Comparison of ENCODE assay signal across 8 cellular contexts in the genomic region with DNA sequence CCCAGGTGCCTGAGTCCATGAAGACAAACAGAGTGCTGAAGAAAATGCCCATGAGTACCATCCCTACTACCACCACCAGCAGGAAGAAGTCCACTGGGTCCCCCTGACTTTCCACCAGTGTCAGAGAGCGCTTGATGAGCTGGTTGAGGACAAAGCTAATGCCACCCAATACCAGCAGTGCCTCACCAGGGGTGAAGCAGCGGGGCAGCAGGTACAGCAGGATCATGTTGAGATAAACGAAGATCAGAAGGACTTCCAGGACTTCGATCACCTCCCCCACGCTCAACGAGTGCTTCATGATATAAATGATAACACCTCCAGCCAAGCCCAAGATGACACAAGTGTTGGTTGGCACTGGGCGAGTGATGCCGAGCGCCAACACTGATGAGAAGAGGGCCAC. TPM values are rescaled to one million over a fixed set of nuclear protein-coding genes. Genes with fewer than 3 reads are reported as not detected.
DNase-seq lines count a peak whose midpoint lies in the region; ATAC-seq, FAIRE-seq and TF ChIP-seq lines count a peak whose summit lies in the region.

No MANE protein-coding gene starts in this region.

- peak overlapping the region; percentile 93 for H3K27ac ChIP-seq in keratinocyte (ENCODE audit: control insufficient read depth, insufficient read depth, low read length)
- peak overlapping the region; percentile 99 for H3K27ac ChIP-seq in subcutaneous abdominal adipose tissue (ENCODE audit: low read depth, low read length)

- H3K36me3 ChIP-seq in keratinocyte (ENCODE audit: control insufficient read depth in 2 of 2, extremely low read depth in 1 of 2, insufficient read depth in 2 of 2, low read length in 2 of 2): peaks cover 3 to 5% of the 10 kb centered on the region in 2 experiments
- H3K36me3 ChIP-seq in subcutaneous abdominal adipose tissue (ENCODE audit: control insufficient read depth in 5 of 5, insufficient read depth in 5 of 5, low read length in 5 of 5): peaks cover 0 to 17% (median 6%) of the 10 kb centered on the region in 5 donors

- no peaks in the 10 kb centered on the region for H3K9me3 Mint-ChIP-seq in T-helper 1 cell treated with Interleukin-12 subunit alpha and Interleukin-12 subunit beta and Interleukin-4 antibody, amounts not matched to agents 30 μg/mL and 1 μg/mL, for 36 hours
- H3K9me3 Mint-ChIP-seq in activated naive CD8-positive, alpha-beta T cell treated with anti-CD3 and anti-CD28 coated beads, Interleukin-2, amount 10 ng/mL, durations not matched to agents 7 days and 5 days: no peaks in the 10 kb centered on the region

- H3K9me3 ChIP-seq in keratinocyte (ENCODE audit: control insufficient read depth, low read depth, low read length) (no peaks in the 10 kb centered on the region), subcutaneous abdominal adipose tissue (ENCODE audit: control insufficient read depth in 5 of 5, low read length in 5 of 5) (no peaks in the 10 kb centered on the region)

- peak overlapping the region; percentile 100 for H3K4me3 Mint-ChIP-seq in T-helper 1 cell treated with Interleukin-12 subunit alpha and Interleukin-12 subunit beta and Interleukin-4 antibody, amounts not matched to agents 30 μg/mL and 1 μg/mL, for 36 hours
- peak overlapping the region; percentile 99 for H3K4me3 Mint-ChIP-seq in activated naive CD8-positive, alpha-beta T cell treated with anti-CD3 and anti-CD28 coated beads, Interleukin-2, amount 10 ng/mL, durations not matched to agents 7 days and 5 days

- peaks cover 32% of the 10 kb centered on the region for H3K79me2 ChIP-seq in keratinocyte (ENCODE audit: control insufficient read depth, insufficient read depth, low read length)

- H3K4me3 ChIP-seq in keratinocyte (ENCODE audit: control insufficient read depth in 2 of 3, extremely low read depth in 1 of 3, insufficient read depth in 2 of 3, low read depth in 1 of 3, low read length in 3 of 3) (peak overlapping the region; percentile 86 to 97 (median 95)), subcutaneous abdominal adipose tissue (ENCODE audit: low read depth in 1 of 5, low read length in 5 of 5) (peak overlapping the region; percentile 72 to 94 (median 92))

- POLR2A ChIA-PET in activated naive CD8-positive, alpha-beta T cell treated with anti-CD3 and anti-CD28 coated beads, Interleukin-2, amount 10 ng/mL, durations not matched to agents 7 days and 5 days (lab: Charles Lee): interaction anchor here (0.6 to 1.2 kb wide), 3 partner anchors 10 to 117 kb away, joined by 3 to 4 read pairs (median 3); a partner anchor contains a TSS

- TF ChIP-seq CTCF in keratinocyte (optimal IDR thresholded peaks at IDR 0.05 in 1 of 3, IDR thresholded peaks at IDR 0.05 in 1 of 3, conservative IDR thresholded peaks at IDR 0.05 in 1 of 3; ENCODE audit: extremely low read depth in 1 of 3, insufficient read depth in 2 of 3, low read length in 3 of 3): no peak

- H4K20me1 ChIP-seq in keratinocyte (ENCODE audit: control insufficient read depth, extremely low read depth, insufficient read depth, low read length): no peaks in the 10 kb centered on the region

- peaks cover 20% of the 10 kb centered on the region for H3K4me1 Mint-ChIP-seq in T-helper 1 cell treated with Interleukin-12 subunit alpha and Interleukin-12 subunit beta and Interleukin-4 antibody, amounts not matched to agents 30 μg/mL and 1 μg/mL, for 36 hours (ENCODE audit: low read depth)
- peaks cover 19% of the 10 kb centered on the region for H3K4me1 Mint-ChIP-seq in activated naive CD8-positive, alpha-beta T cell treated with anti-CD3 and anti-CD28 coated beads, Interleukin-2, amount 10 ng/mL, durations not matched to agents 7 days and 5 days

- H3K4me1 ChIP-seq in keratinocyte (ENCODE audit: control insufficient read depth, extremely low read depth, insufficient read depth, low read length): peaks cover 9% of the 10 kb centered on the region
- peaks cover 15 to 53% (median 42%) of the 10 kb centered on the region in 5 donors for H3K4me1 ChIP-seq in subcutaneous abdominal adipose tissue (ENCODE audit: control insufficient read depth in 5 of 5, insufficient read depth in 5 of 5, low read length in 5 of 5)

- peak overlapping the region; percentile 96 for H3K4me2 ChIP-seq in keratinocyte (ENCODE audit: control insufficient read depth, extremely low read depth, insufficient read depth, low read depth, low read length)

- no peak for ATAC-seq in activated naive CD8-positive, alpha-beta T cell treated with anti-CD3 and anti-CD28 coated beads, Interleukin-2, amount 10 ng/mL, durations not matched to agents 7 days and 5 days (ENCODE audit: low read depth)
- no peak for ATAC-seq in HG03439 (IDR thresholded peaks at IDR 0.05; ENCODE audit: unreplicated experiment)
- ATAC-seq in GM21367 (IDR thresholded peaks at IDR 0.05; ENCODE audit: unreplicated experiment): no peak
- ATAC-seq in HG02840 (IDR thresholded peaks at IDR 0.05; ENCODE audit: low FRiP score, unreplicated experiment): no peak

- peaks cover 14% of the 10 kb centered on the region for H3K36me3 Mint-ChIP-seq in T-helper 1 cell treated with Interleukin-12 subunit alpha and Interleukin-12 subunit beta and Interleukin-4 antibody, amounts not matched to agents 30 μg/mL and 1 μg/mL, for 36 hours (ENCODE audit: low read depth)
- peaks cover 4% of the 10 kb centered on the region for H3K36me3 Mint-ChIP-seq in activated naive CD8-positive, alpha-beta T cell treated with anti-CD3 and anti-CD28 coated beads, Interleukin-2, amount 10 ng/mL, durations not matched to agents 7 days and 5 days

- H3K27me3 Mint-ChIP-seq in T-helper 1 cell treated with Interleukin-12 subunit alpha and Interleukin-12 subunit beta and Interleukin-4 antibody, amounts not matched to agents 30 μg/mL and 1 μg/mL, for 36 hours (ENCODE audit: low read depth): no peaks in the 10 kb centered on the region
- H3K27me3 Mint-ChIP-seq in activated naive CD8-positive, alpha-beta T cell treated with anti-CD3 and anti-CD28 coated beads, Interleukin-2, amount 10 ng/mL, durations not matched to agents 7 days and 5 days: no peaks in the 10 kb centered on the region

- H2AFZ ChIP-seq in keratinocyte (ENCODE audit: control insufficient read depth, low read length): peak overlapping the region; percentile 95

- H3K27me3 ChIP-seq in keratinocyte (ENCODE audit: control insufficient read depth, extremely low read depth, insufficient read depth, low read length): no peaks in the 10 kb centered on the region
- no peaks in the 10 kb centered on the region for H3K27me3 ChIP-seq in subcutaneous abdominal adipose tissue (ENCODE audit: control insufficient read depth in 5 of 5, insufficient read depth in 4 of 5, low read length in 5 of 5)

- H3K27ac Mint-ChIP-seq in T-helper 1 cell treated with Interleukin-12 subunit alpha and Interleukin-12 subunit beta and Interleukin-4 antibody, amounts not matched to agents 30 μg/mL and 1 μg/mL, for 36 hours: peak overlapping the region; percentile 99
- peak overlapping the region; percentile 97 for H3K27ac Mint-ChIP-seq in activated naive CD8-positive, alpha-beta T cell treated with anti-CD3 and anti-CD28 coated beads, Interleukin-2, amount 10 ng/mL, durations not matched to agents 7 days and 5 days

- DNase-seq in T-helper 1 cell: no peak
- DNase-seq in activated naive CD8-positive, alpha-beta T cell treated with anti-CD3 and anti-CD28 coated beads, Interleukin-2, amount 10 ng/mL, durations not matched to agents 7 days and 5 days: no peak
- no peak for DNase-seq in keratinocyte (ENCODE audit: low read depth, low spot score)

- dilution Hi-C loops in keratinocyte (cut with MboI; ENCODE audit: extremely low pct_ligation_motif_present, low sequenced_read_pairs): no loop called here

- no peak for FAIRE-seq in keratinocyte (lab: Jason Lieb, UNC)

- H3K9me1 ChIP-seq in keratinocyte (ENCODE audit: control insufficient read depth, extremely low read depth, insufficient read depth, low read length): no peaks in the 10 kb centered on the region

- H3K9ac ChIP-seq in keratinocyte (ENCODE audit: control insufficient read depth, extremely low read depth, insufficient read depth, low read length) (peak overlapping the region; percentile 96), subcutaneous abdominal adipose tissue (ENCODE audit: low read length in 5 of 5) (peak overlapping the region in 3 of 5 donors; percentile 86 to 99 (median 91))

RNA-seq across cellular contexts. Expression of a gene that starts 0.9 kb away (rescaled TPM):
- total RNA-seq in activated naive CD8-positive, alpha-beta T cell treated with anti-CD3 and anti-CD28 coated beads, Interleukin-2, amount 10 ng/mL, durations not matched to agents 7 days and 5 days: 1 to 10 TPM; 9.4 to 9.5 TPM
- polyA plus RNA-seq in keratinocyte: 21.8 to 33.5 TPM (median 27.1 TPM) in 3 replicates
- 3.1 TPM for polyA plus RNA-seq in keratinocyte (2011; ENCODE audit: low read depth)
- polyA plus RNA-seq in keratinocyte (2011; cell fraction: cytosol; rRNA removed): 12.1 and 12.4 TPM in 2 replicates
- polyA plus RNA-seq in keratinocyte (2011; cell fraction: nucleus; rRNA removed): 38.8 and 40.3 TPM in 2 replicates
- polyA plus RNA-seq in keratinocyte (2012; ENCODE audit: low replicate concordance): 13.1 and 23.2 TPM in 2 replicates
- 40.4 to 52.8 TPM (median 50.8 TPM) in 3 replicates for polyA minus RNA-seq in keratinocyte
- polyA minus RNA-seq in keratinocyte (2011; cell fraction: cytosol; rRNA and poly(A)+ RNA removed): 24.6 TPM
- polyA minus RNA-seq in keratinocyte (2011; cell fraction: nucleus; rRNA and poly(A)+ RNA removed): 30.9 and 33.5 TPM in 2 replicates

RNA-seq across cellular contexts. Expression of a gene that starts 1.0 kb away (rescaled TPM):
- total RNA-seq in activated naive CD8-positive, alpha-beta T cell treated with anti-CD3 and anti-CD28 coated beads, Interleukin-2, amount 10 ng/mL, durations not matched to agents 7 days and 5 days: 10 to 100 TPM; 64.2 to 65.3 TPM
- 25.6 to 56.3 TPM (median 31.1 TPM) in 3 replicates for polyA plus RNA-seq in keratinocyte
- 19.4 TPM for polyA plus RNA-seq in keratinocyte (2011; ENCODE audit: low read depth)
- polyA plus RNA-seq in keratinocyte (2011; cell fraction: cytosol; rRNA removed): 26.2 and 29.1 TPM in 2 replicates
- polyA plus RNA-seq in keratinocyte (2011; cell fraction: nucleus; rRNA removed): 67.0 and 73.7 TPM in 2 replicates
- 15.6 and 37.3 TPM in 2 replicates for polyA plus RNA-seq in keratinocyte (2012; ENCODE audit: low replicate concordance)
- 92.5 to 239 TPM (median 127 TPM) in 3 replicates for polyA minus RNA-seq in keratinocyte
- 62.2 TPM for polyA minus RNA-seq in keratinocyte (2011; cell fraction: cytosol; rRNA and poly(A)+ RNA removed)
- polyA minus RNA-seq in keratinocyte (2011; cell fraction: nucleus; rRNA and poly(A)+ RNA removed): 88.4 and 120 TPM in 2 replicates

RNA-seq across cellular contexts. Expression of a gene that starts 25.8 kb away (rescaled TPM):
- 1 to 10 TPM; 1.4 to 1.6 TPM for total RNA-seq in activated naive CD8-positive, alpha-beta T cell treated with anti-CD3 and anti-CD28 coated beads, Interleukin-2, amount 10 ng/mL, durations not matched to agents 7 days and 5 days
- polyA plus RNA-seq in keratinocyte: 4.6 to 5.2 TPM (median 4.7 TPM) in 3 replicates
- polyA plus RNA-seq in keratinocyte (2011; ENCODE audit: low read depth): 1.3 TPM
- polyA plus RNA-seq in keratinocyte (2011; cell fraction: cytosol; rRNA removed): 3.6 and 6.2 TPM in 2 replicates
- 4.1 and 7.8 TPM in 2 replicates for polyA plus RNA-seq in keratinocyte (2011; cell fraction: nucleus; rRNA removed)
- 4.0 and 6.0 TPM in 2 replicates for polyA plus RNA-seq in keratinocyte (2012; ENCODE audit: low replicate concordance)
- 4.2 to 5.9 TPM (median 4.5 TPM) in 3 replicates for polyA minus RNA-seq in keratinocyte
- 4.0 TPM for polyA minus RNA-seq in keratinocyte (2011; cell fraction: cytosol; rRNA and poly(A)+ RNA removed)
- polyA minus RNA-seq in keratinocyte (2011; cell fraction: nucleus; rRNA and poly(A)+ RNA removed): 2.0 and 2.9 TPM in 2 replicates
